Comparison of ENCODE assay signal across 26 cellular contexts in the genomic region with DNA sequence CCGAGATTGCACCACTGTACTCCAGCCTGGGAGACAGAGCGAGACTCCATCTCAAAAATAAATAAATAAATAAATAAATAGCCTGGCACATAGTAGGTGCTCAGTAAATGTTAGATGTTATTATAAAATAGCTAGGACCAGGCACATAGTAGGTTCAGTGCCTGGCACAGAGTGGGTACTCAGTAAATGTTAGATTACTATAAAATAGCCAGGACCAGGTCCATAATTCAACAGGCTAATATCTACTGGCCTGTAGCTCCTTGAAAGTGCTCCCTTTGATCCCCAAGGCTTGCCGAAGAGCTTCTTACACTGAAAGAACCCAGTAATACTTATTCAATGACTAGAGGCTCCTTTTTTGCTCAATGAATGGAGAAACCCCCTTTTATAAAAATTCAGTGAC.
"Had no signal": no experiment of that assay in that cellular context is flagged by ENCODE, and none has a peak within 500 bp of the region (broad histone marks: within the 10 kb centered on the region; RNA-seq: fewer than 3 reads in every experiment).

No MANE protein-coding gene starts in this region.

- H3K27me3 Mint-ChIP-seq: naive thymus-derived CD8-positive, alpha-beta T cell; progenitor cell of endocrine pancreas; stimulated activated naive CD8-positive, alpha-beta T cell treated with anti-CD3 and anti-CD28 coated beads, Interleukin-15, Interleukin-2, amounts not matched to agents 100 ng/mL and 50 ng/mL, for 24 hours had no signal

- H3K4me1 ChIP-seq: left lung, lower lobe of right lung, right atrium auricular region, thyroid gland, upper lobe of left lung had no signal

- DNase-seq: hypothalamus; immature natural killer cell; kidney; left colon; left lung; lower lobe of right lung; mammary epithelial cell; mesenchymal stem cell; naive thymus-derived CD8-positive, alpha-beta T cell; ovary; stimulated activated CD4-positive, alpha-beta T cell treated with anti-CD3 and anti-CD28 coated beads, Interleukin-12 subunit alpha, Interleukin-12 subunit beta, amount 100 ng/mL, for 4 hours; stimulated activated CD4-positive, alpha-beta T cell treated with anti-CD3 and anti-CD28 coated beads, Interleukin-15, amount 100 ng/mL, for 24 hours; stimulated activated CD4-positive, alpha-beta T cell treated with anti-CD3 and anti-CD28 coated beads, Interleukin-2, amount 100 ng/mL, for 24 hours; stimulated activated CD4-positive, alpha-beta T cell treated with anti-CD3 and anti-CD28 coated beads, Interleukin-4, amount 100 ng/mL, for 1 hour; stimulated activated naive CD4-positive, alpha-beta T cell; thyroid gland; transverse colon had no signal

- H3K27me3 ChIP-seq: left lung, ovary, right atrium auricular region, thyroid gland, transverse colon, upper lobe of left lung, vagina had no signal

- H3K27ac ChIP-seq: left lung, lower lobe of right lung, ovary, right atrium auricular region, thyroid gland, transverse colon, upper lobe of left lung, vagina had no signal

- H3K9me3 ChIP-seq: left lung, lower lobe of right lung, ovary, right atrium auricular region, thyroid gland, transverse colon, upper lobe of left lung, vagina had no signal

- FAIRE-seq: islet of Langerhans, kidney had no signal

- H3K4me3 Mint-ChIP-seq: immature natural killer cell; naive thymus-derived CD8-positive, alpha-beta T cell; nephron; stimulated activated naive CD8-positive, alpha-beta T cell treated with anti-CD3 and anti-CD28 coated beads, Interleukin-15, Interleukin-2, amounts not matched to agents 100 ng/mL and 50 ng/mL, for 24 hours had no signal

- H3K36me3 ChIP-seq: left lung, lower lobe of right lung, ovary, right atrium auricular region, thyroid gland, transverse colon, upper lobe of left lung, vagina had no signal

- ATAC-seq: left lung; lower lobe of right lung; naive thymus-derived CD8-positive, alpha-beta T cell; sciatic nerve had no signal

- H3K9me3 Mint-ChIP-seq: immature natural killer cell; naive thymus-derived CD8-positive, alpha-beta T cell; nephron; stimulated activated naive CD8-positive, alpha-beta T cell treated with anti-CD3 and anti-CD28 coated beads, Interleukin-15, Interleukin-2, amounts not matched to agents 100 ng/mL and 50 ng/mL, for 24 hours had no signal

- H3K27ac Mint-ChIP-seq: immature natural killer cell; nephron; progenitor cell of endocrine pancreas; stimulated activated naive CD8-positive, alpha-beta T cell treated with anti-CD3 and anti-CD28 coated beads, Interleukin-15, Interleukin-2, amounts not matched to agents 100 ng/mL and 50 ng/mL, for 24 hours had no signal

- H3K36me3 Mint-ChIP-seq: immature natural killer cell; naive thymus-derived CD8-positive, alpha-beta T cell had no signal

- H3K4me3 ChIP-seq: left lung, lower lobe of right lung, ovary, right atrium auricular region, skin epidermis, thyroid gland, transverse colon, upper lobe of left lung, vagina had no signal
